In genomic region chr15:25811481-25811906, GRCh38 we compare ENCODE assay signal across 10 cellular contexts. TPM values are rescaled to one million over a fixed set of nuclear protein-coding genes. Genes with fewer than 3 reads are reported as not detected.
DNase-seq lines count a peak whose midpoint lies in the region; ATAC-seq and TF ChIP-seq lines count a peak whose summit lies in the region.
"Had no signal": no experiment of that assay in that cellular context is flagged by ENCODE, and none has a peak within 500 bp of the region (broad histone marks: within the 10 kb centered on the region; RNA-seq: fewer than 3 reads in every experiment).

No MANE protein-coding gene starts in this region.

- H3K4me3 Mint-ChIP-seq in Caco-2 (ENCODE audit: unreplicated experiment): no peak overlapping the region
- H3K4me3 Mint-ChIP-seq in central memory CD8-positive, alpha-beta T cell: peak overlapping the region; percentile 74

- no peaks in the 10 kb centered on the region for H3K9me3 Mint-ChIP-seq in Caco-2 (ENCODE audit: unreplicated experiment)
- H3K9me3 Mint-ChIP-seq in central memory CD8-positive, alpha-beta T cell: no peaks in the 10 kb centered on the region

- no peak for DNase-seq in Caco-2
- DNase-seq in GM20000 (ENCODE audit: low spot score): peak; percentile 45
- DNase-seq in central memory CD8-positive, alpha-beta T cell (ENCODE audit: low spot score in 2 of 2): no peak
- no peak for DNase-seq in spleen
- no peak for DNase-seq in GM03348 (ENCODE audit: low spot score)
- DNase-seq in A172 (ENCODE audit: low spot score): no peak
- DNase-seq in esophagus squamous epithelium (lab: John Stamatoyannopoulos, UW): no peak
- DNase-seq: islet precursor cell had no signal

- H3K27me3 ChIP-seq in Caco-2 (replicated peaks; ENCODE audit: control insufficient read depth, insufficient read depth, low read length) (no peaks in the 10 kb centered on the region), spleen (replicated peaks in 1 of 7) (peaks cover 0 to 24% (median 0%) of the 10 kb centered on the region in 7 donors), esophagus squamous epithelium (no peaks in the 10 kb centered on the region)

- no peaks in the 10 kb centered on the region for H3K36me3 Mint-ChIP-seq in Caco-2 (ENCODE audit: insufficient read depth, unreplicated experiment)
- peaks cover 2% of the 10 kb centered on the region for H3K36me3 Mint-ChIP-seq in central memory CD8-positive, alpha-beta T cell (ENCODE audit: insufficient read depth)

- H3K27me3 Mint-ChIP-seq in Caco-2 (ENCODE audit: insufficient read depth, unreplicated experiment): peaks cover 8% of the 10 kb centered on the region
- H3K27me3 Mint-ChIP-seq in central memory CD8-positive, alpha-beta T cell: no peaks in the 10 kb centered on the region

- H3K27ac ChIP-seq in spleen (no peak overlapping the region), esophagus squamous epithelium (no peak overlapping the region)
- H3K27ac ChIP-seq: RWPE1 had no signal

- TF ChIP-seq POLR2A in spleen (IDR thresholded peaks at IDR 0.05) (no peak), esophagus squamous epithelium (IDR thresholded peaks at IDR 0.05) (no peak)

- TF ChIP-seq CTCF in Caco-2 (IDR thresholded peaks at IDR 0.05; ENCODE audit: insufficient read depth in 1 of 2, low read depth in 1 of 2, low read length in 1 of 2, severe bottlenecking in 1 of 2, unreplicated experiment in 1 of 2) (no peak), GM20000 (IDR thresholded peaks at IDR 0.05; ENCODE audit: extremely low read depth, missing control alignments) (no peak), spleen (IDR thresholded peaks at IDR 0.05 in 8 of 11, conservative IDR thresholded peaks at IDR 0.05 in 3 of 11) (no peak), esophagus squamous epithelium (IDR thresholded peaks at IDR 0.05) (no peak)

- POLR2A ChIA-PET in Caco-2 (lab: Charles Lee): no interaction called here

- BruUV-seq in Caco-2 (replicated peaks; lab: Mats Ljungman, UMichigan): no TSS peak

- ATAC-seq in HG03571 (IDR thresholded peaks at IDR 0.05; ENCODE audit: unreplicated experiment): peak; percentile 89
- peak; percentile 58 for ATAC-seq in central memory CD8-positive, alpha-beta T cell (replicated peaks; ENCODE audit: extremely low read depth, poor library complexity, severe bottlenecking)

- no peak overlapping the region for H3K4me3 ChIP-seq in Caco-2 (ENCODE audit: low read depth, low read length)
- no peak overlapping the region for H3K4me3 ChIP-seq in spleen
- H3K4me3 ChIP-seq in esophagus squamous epithelium: no peak overlapping the region

- no peaks in the 10 kb centered on the region for H3K4me1 ChIP-seq in Caco-2
- H3K4me1 ChIP-seq in spleen: peaks cover 0 to 22% (median 4%) of the 10 kb centered on the region in 6 donors
- H3K4me1 ChIP-seq in esophagus squamous epithelium: peaks cover 0 to 4% (median 0%) of the 10 kb centered on the region in 3 donors

- no peaks in the 10 kb centered on the region for H3K4me1 Mint-ChIP-seq in Caco-2 (ENCODE audit: low read depth, unreplicated experiment)
- H3K4me1 Mint-ChIP-seq in central memory CD8-positive, alpha-beta T cell: peaks cover 35% of the 10 kb centered on the region

- CTCF ChIA-PET in Caco-2 (lab: Charles Lee): interaction anchor here (0.6 kb wide), 1 partner anchor 123 kb away, joined by 3 read pairs; no protein-coding TSS in a partner anchor

- 45 to 60% (median 50%) methylated on average over 9 of the region's 9 CpGs for WGBS in spleen, 5 donors
- WGBS in esophagus squamous epithelium, 2 donors: 63 to 80% methylated on average over 8 to 9 of the region's 9 CpGs

- H3K36me3 ChIP-seq in Caco-2 (ENCODE audit: control insufficient read depth, insufficient read depth, low read length) (no peaks in the 10 kb centered on the region), spleen (no peaks in the 10 kb centered on the region), esophagus squamous epithelium (no peaks in the 10 kb centered on the region)

- H3K9me3 ChIP-seq in Caco-2: no peaks in the 10 kb centered on the region
- no peaks in the 10 kb centered on the region for H3K9me3 ChIP-seq in spleen
- H3K9me3 ChIP-seq in esophagus squamous epithelium: no peaks in the 10 kb centered on the region

- intact Hi-C loops in Caco-2 (cut with micrococcal nuclease; ENCODE audit: unreplicated experiment) (no loop called here), spleen (cut with DNase I; ENCODE audit: low total_unique reads) (no loop called here), esophagus squamous epithelium (cut with DNase I) (no loop called here)

- H3K27ac Mint-ChIP-seq in Caco-2 (ENCODE audit: unreplicated experiment): peak overlapping the region; percentile 29
- peak overlapping the region; percentile 41 for H3K27ac Mint-ChIP-seq in central memory CD8-positive, alpha-beta T cell (ENCODE audit: low read depth)

RNA-seq across cellular contexts. Expression of gene ATP10A, which starts 51.6 kb away (rescaled TPM):
- total RNA-seq in Caco-2 (2022): not detected in 2 replicates
- total RNA-seq in spleen: 1 to 10 TPM; 1.8 to 8.6 (median 4.5) TPM
- polyA plus RNA-seq in spleen: 1 to 10 TPM in 1 of 3 donors, under 1 TPM in 2; 0.54 to 1.0 (median 0.64) TPM
- not detected in 2 replicates for total RNA-seq in A172 (2014; rRNA removed; shearing (Covaris generic))
- 1 to 10 TPM in 3 of 4 donors, under 1 TPM in 1; 0.88 to 6.3 (median 1.9) TPM for total RNA-seq in esophagus squamous epithelium
